1 cellular context compared by ENCODE assay signal in the genomic region with DNA sequence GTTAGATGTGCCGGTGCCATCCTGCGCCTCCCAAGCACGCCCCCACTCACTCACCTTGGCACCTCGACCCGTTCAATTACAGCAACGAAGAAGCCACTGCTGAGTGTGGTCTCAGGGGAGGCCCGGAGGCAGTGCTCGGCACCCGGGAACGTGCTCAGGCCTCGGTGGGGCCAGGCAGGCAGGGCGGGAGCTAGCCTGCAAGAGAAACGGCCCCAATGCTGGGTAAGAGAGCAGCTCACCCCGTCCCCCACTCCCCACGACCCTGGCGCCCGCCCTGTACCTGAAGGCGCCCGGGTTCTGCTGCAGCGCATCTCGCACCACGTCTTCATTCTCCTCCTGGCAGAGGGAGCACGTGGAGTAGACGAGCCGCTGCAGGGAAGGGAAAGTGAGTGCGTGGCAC.
TF ChIP-seq lines count a peak whose summit lies in the region.

No MANE protein-coding gene starts in this region.

TF ChIP-seq in K562, 482 proteins besides CTCF, POLR2A, EP300 and RAD21:
- peak; percentile 46 for TF ChIP-seq RBFOX2 (IDR thresholded peaks at IDR 0.05; ENCODE audit: low read depth, low read length)
- TF ChIP-seq POLR2G (IDR thresholded peaks at IDR 0.05; ENCODE audit: low read depth, low read length), result 0 out of 2 replicates have a peak, but pooled peaks have one; percentile 20
- no peak for TF ChIP-seq HDAC1 (IDR thresholded peaks at IDR 0.05)
